ENCODE assay signal across 18 cellular contexts in the genomic region with DNA sequence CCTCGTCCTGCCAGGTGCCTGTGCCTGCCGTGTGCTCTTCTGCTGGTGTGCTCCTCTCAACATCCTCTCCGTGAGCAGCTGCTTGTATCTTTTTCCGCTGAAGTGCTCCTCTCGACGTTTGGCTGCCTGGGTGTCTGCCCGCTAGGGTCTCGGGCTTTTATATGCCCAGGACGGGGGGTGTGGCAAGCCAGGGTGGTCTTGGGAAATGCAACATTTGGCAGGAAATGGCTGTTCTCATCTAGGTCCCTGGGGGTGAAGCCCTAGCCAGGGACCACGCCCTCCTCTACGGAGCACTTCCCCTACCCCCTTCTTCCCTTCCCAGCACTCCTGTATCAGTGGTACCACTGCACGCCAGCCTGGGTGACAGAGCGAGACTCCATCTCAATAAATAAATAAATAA. TPM values are rescaled to one million over a fixed set of nuclear protein-coding genes. Genes with fewer than 3 reads are reported as not detected.
DNase-seq lines count a peak whose midpoint lies in the region; ATAC-seq and TF ChIP-seq lines count a peak whose summit lies in the region.
"Had no signal": no experiment of that assay in that cellular context is flagged by ENCODE, and none has a peak within 500 bp of the region (broad histone marks: within the 10 kb centered on the region; RNA-seq: fewer than 3 reads in every experiment).

No MANE protein-coding gene starts in this region.

- H3F3A ChIP-seq in GM23338 (replicated peaks; ENCODE audit: low read depth): no peaks in the 10 kb centered on the region

- H3K36me3 Mint-ChIP-seq in GM23338 (ENCODE audit: low read depth) (peaks cover 20% of the 10 kb centered on the region), immature natural killer cell (no peaks in the 10 kb centered on the region)
- H3K36me3 Mint-ChIP-seq: CD14-positive monocyte had no signal

- intact Hi-C loops in lower lobe of right lung (cut with DNase I) (no loop called here), OCI-LY7 (cut with micrococcal nuclease; ENCODE audit: unreplicated experiment) (no loop called here)

- TF ChIP-seq CTCF in GM23338 (conservative IDR thresholded peaks at IDR 0.05; ENCODE audit: low read depth in 2 of 2) (no peak), lower lobe of right lung (IDR thresholded peaks at IDR 0.05) (no peak), OCI-LY7 (conservative IDR thresholded peaks at IDR 0.05; ENCODE audit: low read length) (no peak)

- peak overlapping the region; percentile 88 for H2AFZ ChIP-seq in GM23338
- H2AFZ ChIP-seq in OCI-LY7 (ENCODE audit: low read length): no peak overlapping the region

- DNase-seq in GM23338 (ENCODE audit: low spot score): no peak
- DNase-seq in lower lobe of right lung: no peak
- DNase-seq in OCI-LY7 (ENCODE audit: low spot score): no peak
- DNase-seq in immature natural killer cell: no peak
- DNase-seq: CD8-positive, alpha-beta T cell; COR-L47; DMS153; DMS79 treated with DMSO at 0.1 percent for 48 hours; EL; GOT3; HCEC 1CT; HFFc6 had no signal

- H3K4me3 ChIP-seq in GM23338 (no peak overlapping the region), lower lobe of right lung (no peak overlapping the region), OCI-LY7 (ENCODE audit: low read depth, low read length, poor library complexity, severe bottlenecking) (no peak overlapping the region)

- H3K4me1 Mint-ChIP-seq in GM23338 (peaks cover 17% of the 10 kb centered on the region), immature natural killer cell (no peaks in the 10 kb centered on the region)
- H3K4me1 Mint-ChIP-seq: B cell had no signal

- CTCF ChIA-PET in OCI-LY7 (lab: Charles Lee; ENCODE audit: unreplicated experiment): no interaction called here

- H3K27me3 Mint-ChIP-seq in GM23338 (ENCODE audit: insufficient read depth, low read depth, poor library complexity) (peaks cover 6% of the 10 kb centered on the region), immature natural killer cell (ENCODE audit: low read depth in 3 of 3) (peaks cover 6 to 11% (median 10%) of the 10 kb centered on the region in 3 donors)

- no peaks in the 10 kb centered on the region for H3K79me2 ChIP-seq in GM23338 (replicated peaks; ENCODE audit: insufficient read depth)
- H3K79me2 ChIP-seq in OCI-LY7 (ENCODE audit: insufficient read depth, low read depth, low read length): no peaks in the 10 kb centered on the region

- H3K9me3 ChIP-seq in lower lobe of right lung (no peaks in the 10 kb centered on the region), OCI-LY7 (ENCODE audit: low read length) (no peaks in the 10 kb centered on the region)

- H3K4me3 Mint-ChIP-seq in GM23338 (no peak overlapping the region), immature natural killer cell (no peak overlapping the region)
- H3K4me3 Mint-ChIP-seq: B cell; CD14-positive monocyte; CD8-positive, alpha-beta T cell; HFFc6 had no signal

- no peaks in the 10 kb centered on the region for H4K20me1 ChIP-seq in GM23338 (replicated peaks; ENCODE audit: insufficient read depth)
- no peaks in the 10 kb centered on the region for H4K20me1 ChIP-seq in OCI-LY7 (ENCODE audit: insufficient read depth, low read length)

- H3K9me2 ChIP-seq in GM23338 (ENCODE audit: insufficient read depth) (peaks cover 5% of the 10 kb centered on the region; the same call in 1 of the 2 replicates), OCI-LY7 (ENCODE audit: insufficient read depth, low read length) (no peaks in the 10 kb centered on the region)

- POLR2A ChIA-PET in OCI-LY7 (lab: Charles Lee): no interaction called here

- no peak for ATAC-seq in GM23338
- no peak for ATAC-seq in lower lobe of right lung
- no peak for ATAC-seq in HG02798 (IDR thresholded peaks at IDR 0.05; ENCODE audit: poor library complexity, unreplicated experiment)
- ATAC-seq: CD8-positive, alpha-beta T cell had no signal

- no TSS peak for BruUV-seq in OCI-LY7 (replicated peaks; lab: Mats Ljungman, UMichigan)

- H3K4me1 ChIP-seq in GM23338 (ENCODE audit: insufficient read depth) (peaks cover 8% of the 10 kb centered on the region; the same call in 1 of the 2 replicates), lower lobe of right lung (peaks cover 13% of the 10 kb centered on the region), OCI-LY7 (ENCODE audit: insufficient read depth, low read length, poor library complexity, severe bottlenecking) (no peaks in the 10 kb centered on the region)

- H3K4me2 ChIP-seq in GM23338: no peak overlapping the region
- no peak overlapping the region for H3K4me2 ChIP-seq in OCI-LY7 (ENCODE audit: low read length)

- 0 out of 2 replicates have a peak, but pooled peaks cover 3% of the 10 kb centered on the region for H3K36me3 ChIP-seq in GM23338 (ENCODE audit: insufficient read depth)
- no peaks in the 10 kb centered on the region for H3K36me3 ChIP-seq in lower lobe of right lung
- no peaks in the 10 kb centered on the region for H3K36me3 ChIP-seq in OCI-LY7 (ENCODE audit: insufficient read depth, low read length)

- no peak overlapping the region for H3K27ac Mint-ChIP-seq in GM23338
- H3K27ac Mint-ChIP-seq in immature natural killer cell: no peak overlapping the region
- H3K27ac Mint-ChIP-seq: B cell; CD8-positive, alpha-beta T cell; HFFc6 had no signal

- H3K27ac ChIP-seq in GM23338 (ENCODE audit: low read depth): no peak overlapping the region
- peak overlapping the region; percentile 89 for H3K27ac ChIP-seq in cingulate gyrus (ENCODE audit: low read depth, low read length)
- peak overlapping the region; percentile 74 for H3K27ac ChIP-seq in layer of hippocampus (ENCODE audit: low read depth, low read length)
- no peak overlapping the region for H3K27ac ChIP-seq in lower lobe of right lung
- no peak overlapping the region for H3K27ac ChIP-seq in OCI-LY7 (ENCODE audit: low read depth, low read length, poor library complexity, severe bottlenecking)
- H3K27ac ChIP-seq: HL-60 had no signal

- H3K27me3 ChIP-seq in GM23338 (ENCODE audit: insufficient read depth) (no peaks in the 10 kb centered on the region), layer of hippocampus (ENCODE audit: control insufficient read depth, insufficient read depth, low read length) (no peaks in the 10 kb centered on the region), lower lobe of right lung (ENCODE audit: low read depth) (no peaks in the 10 kb centered on the region)

- peaks cover 22% of the 10 kb centered on the region; the same call in 2 of the 3 replicates for H3K9me3 Mint-ChIP-seq in GM23338
- peaks cover 0 to 5% (median 0%) of the 10 kb centered on the region in 6 donors for H3K9me3 Mint-ChIP-seq in immature natural killer cell

TF ChIP-seq in GM23338, 12 proteins besides CTCF, POLR2A, EP300 and RAD21 (continues in another document):
- TF ChIP-seq, protein P1, sequence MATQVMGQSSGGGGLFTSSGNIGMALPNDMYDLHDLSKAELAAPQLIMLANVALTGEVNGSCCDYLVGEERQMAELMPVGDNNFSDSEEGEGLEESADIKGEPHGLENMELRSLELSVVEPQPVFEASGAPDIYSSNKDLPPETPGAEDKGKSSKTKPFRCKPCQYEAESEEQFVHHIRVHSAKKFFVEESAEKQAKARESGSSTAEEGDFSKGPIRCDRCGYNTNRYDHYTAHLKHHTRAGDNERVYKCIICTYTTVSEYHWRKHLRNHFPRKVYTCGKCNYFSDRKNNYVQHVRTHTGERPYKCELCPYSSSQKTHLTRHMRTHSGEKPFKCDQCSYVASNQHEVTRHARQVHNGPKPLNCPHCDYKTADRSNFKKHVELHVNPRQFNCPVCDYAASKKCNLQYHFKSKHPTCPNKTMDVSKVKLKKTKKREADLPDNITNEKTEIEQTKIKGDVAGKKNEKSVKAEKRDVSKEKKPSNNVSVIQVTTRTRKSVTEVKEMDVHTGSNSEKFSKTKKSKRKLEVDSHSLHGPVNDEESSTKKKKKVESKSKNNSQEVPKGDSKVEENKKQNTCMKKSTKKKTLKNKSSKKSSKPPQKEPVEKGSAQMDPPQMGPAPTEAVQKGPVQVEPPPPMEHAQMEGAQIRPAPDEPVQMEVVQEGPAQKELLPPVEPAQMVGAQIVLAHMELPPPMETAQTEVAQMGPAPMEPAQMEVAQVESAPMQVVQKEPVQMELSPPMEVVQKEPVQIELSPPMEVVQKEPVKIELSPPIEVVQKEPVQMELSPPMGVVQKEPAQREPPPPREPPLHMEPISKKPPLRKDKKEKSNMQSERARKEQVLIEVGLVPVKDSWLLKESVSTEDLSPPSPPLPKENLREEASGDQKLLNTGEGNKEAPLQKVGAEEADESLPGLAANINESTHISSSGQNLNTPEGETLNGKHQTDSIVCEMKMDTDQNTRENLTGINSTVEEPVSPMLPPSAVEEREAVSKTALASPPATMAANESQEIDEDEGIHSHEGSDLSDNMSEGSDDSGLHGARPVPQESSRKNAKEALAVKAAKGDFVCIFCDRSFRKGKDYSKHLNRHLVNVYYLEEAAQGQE (IDR thresholded peaks at IDR 0.05; ENCODE audit: unreplicated experiment): no peak
- TF ChIP-seq CREB1 (CRISPR knock-in tag; IDR thresholded peaks at IDR 0.05; ENCODE audit: low read depth): no peak
- TF ChIP-seq NANOG (IDR thresholded peaks at IDR 0.05; ENCODE audit: borderline replicate concordance): no peak
- TF ChIP-seq EZH2phosphoT487 (IDR thresholded peaks at IDR 0.05; ENCODE audit: unreplicated experiment): no peak
- no peak for TF ChIP-seq ZNF331 (CRISPR knock-in tag; IDR thresholded peaks at IDR 0.05; ENCODE audit: low read depth)
- TF ChIP-seq, protein P2, sequence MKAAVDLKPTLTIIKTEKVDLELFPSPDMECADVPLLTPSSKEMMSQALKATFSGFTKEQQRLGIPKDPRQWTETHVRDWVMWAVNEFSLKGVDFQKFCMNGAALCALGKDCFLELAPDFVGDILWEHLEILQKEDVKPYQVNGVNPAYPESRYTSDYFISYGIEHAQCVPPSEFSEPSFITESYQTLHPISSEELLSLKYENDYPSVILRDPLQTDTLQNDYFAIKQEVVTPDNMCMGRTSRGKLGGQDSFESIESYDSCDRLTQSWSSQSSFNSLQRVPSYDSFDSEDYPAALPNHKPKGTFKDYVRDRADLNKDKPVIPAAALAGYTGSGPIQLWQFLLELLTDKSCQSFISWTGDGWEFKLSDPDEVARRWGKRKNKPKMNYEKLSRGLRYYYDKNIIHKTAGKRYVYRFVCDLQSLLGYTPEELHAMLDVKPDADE (IDR thresholded peaks at IDR 0.05): no peak

RNA-seq across cellular contexts. Expression of a gene that starts 49.4 kb away (rescaled TPM):
- total RNA-seq in GM23338 (2014; rRNA removed; shearing (Covaris generic)): 7.9 and 10.0 TPM in 2 replicates
- polyA plus RNA-seq in GM23338 (2016; fragmentation: Nextera tagmentation; extraction: Ambion mirVana): 5.8 and 7.6 TPM in 2 replicates
- 14.1 TPM for total RNA-seq in lower lobe of right lung
- 1.3 and 2.2 TPM in 2 replicates for total RNA-seq in OCI-LY7 (2014; rRNA removed; shearing (Covaris generic))
- total RNA-seq in OCI-LY7 (2022): 2.7 and 4.3 TPM in 2 replicates
- 1 to 10 TPM in 1 of 3 donors, under 1 TPM in 1, not detected in 1; 0.95 to 3.5 TPM for polyA plus RNA-seq in immature natural killer cell

RNA-seq across cellular contexts. Expression of a gene that starts 49.5 kb away (rescaled TPM):
- total RNA-seq in GM23338 (2014; rRNA removed; shearing (Covaris generic)): 56.1 and 57.7 TPM in 2 replicates
- polyA plus RNA-seq in GM23338 (2016; fragmentation: Nextera tagmentation; extraction: Ambion mirVana): 190 and 207 TPM in 2 replicates
- total RNA-seq in lower lobe of right lung: 10.9 TPM
- total RNA-seq in OCI-LY7 (2014; rRNA removed; shearing (Covaris generic)): 19.7 and 37.9 TPM in 2 replicates
- 30.0 and 33.2 TPM in 2 replicates for total RNA-seq in OCI-LY7 (2022)
- 1 to 10 TPM; 2.8 to 9.3 (median 3.6) TPM for polyA plus RNA-seq in immature natural killer cell

Comparison
In these comparisons a context has a peak if more than half of its experiments do, and no peak if none do; other contexts are left out.
1. H3K27ac ChIP-seq: peak in cingulate gyrus (single experiment) and layer of hippocampus (single experiment); none in GM23338 (single experiment), lower lobe of right lung (single experiment) and OCI-LY7 (single experiment).